9 cellular contexts compared by ENCODE assay signal in the genomic region with DNA sequence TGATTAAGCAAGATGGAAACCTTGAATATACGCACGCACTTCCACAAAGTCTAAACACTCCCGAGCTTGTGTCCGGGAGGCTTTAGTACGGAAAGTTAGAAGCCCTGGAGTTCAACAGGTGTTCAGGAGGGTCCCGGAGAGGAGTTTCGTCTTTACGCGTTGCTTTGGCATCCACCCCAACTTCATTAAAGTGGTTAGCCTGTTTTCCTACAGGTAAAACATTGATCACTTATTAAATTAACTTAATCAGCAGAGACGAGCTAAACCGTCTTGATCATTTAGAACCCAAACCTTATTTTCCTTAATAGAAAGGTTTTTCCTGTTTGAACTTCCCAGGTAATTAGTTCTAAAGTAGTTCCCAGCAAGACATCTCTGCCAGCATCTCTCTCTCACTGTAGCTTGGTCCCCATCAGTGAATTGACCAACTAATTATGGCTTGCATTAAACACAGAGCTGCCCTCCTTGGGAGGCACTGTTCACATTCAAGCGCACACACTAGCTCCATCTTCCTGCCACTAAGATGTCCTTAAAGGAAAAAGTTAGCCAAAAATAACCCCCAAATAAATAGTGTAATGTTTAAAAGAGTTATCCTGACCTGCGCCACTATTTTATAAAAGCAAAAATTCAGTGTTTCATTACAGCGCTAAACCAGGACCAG. TPM values are rescaled to one million over a fixed set of nuclear protein-coding genes. Genes with fewer than 3 reads are reported as not detected.
DNase-seq lines count a peak whose midpoint lies in the region; ATAC-seq and TF ChIP-seq lines count a peak whose summit lies in the region.
"Had no signal": no experiment of that assay in that cellular context is flagged by ENCODE, and none has a peak within 500 bp of the region (broad histone marks: within the 10 kb centered on the region; RNA-seq: fewer than 3 reads in every experiment).

No MANE protein-coding gene starts in this region.

- peak overlapping the region in 1 of 2 donors; percentile 54 for H3K27ac ChIP-seq in tibial artery
- H3K27ac ChIP-seq: BLaER1 treated with 17β-estradiol and CSF1 and Interleukin-3, amounts not matched to agents 10 nM and 100 nM had no signal

- no peak for DNase-seq in activated T-cell treated with anti-CD3 and anti-CD28 coated beads, Interleukin-2, amount 50 U/mL, for 4 hours
- DNase-seq in activated T-cell treated with anti-CD3 and anti-CD28 coated beads for 4 hours (no peak), MCF 10A (ENCODE audit: unreplicated experiment) (peak; percentile 6), kidney tubule cell (ENCODE audit: low spot score) (peak; percentile 47), tibial artery (no peak), SW480 (ENCODE audit: low spot score) (no peak)

- no peaks in the 10 kb centered on the region for H3K9me3 ChIP-seq in tibial artery

- H3K36me3 ChIP-seq in tibial artery, result no peaks in the 10 kb centered on the region
- H3K36me3 ChIP-seq: BLaER1 treated with 17β-estradiol and CSF1 and Interleukin-3, amounts not matched to agents 10 nM and 100 nM had no signal

- intact Hi-C loops in MCF 10A (cut with micrococcal nuclease), result loop anchor here (1.0 to 5.0 kb wide), 2 partner anchors 81 to 211 kb away; no protein-coding TSS in a partner anchor
- intact Hi-C loops in tibial artery (cut with DNase I; ENCODE audit: low total_unique reads), result no loop called here

- H3K9me3 Mint-ChIP-seq in activated T-cell treated with anti-CD3 and anti-CD28 coated beads, Interleukin-2, amount 50 U/mL, for 4 hours, result no peaks in the 10 kb centered on the region
- no peaks in the 10 kb centered on the region for H3K9me3 Mint-ChIP-seq in MCF 10A (ENCODE audit: unreplicated experiment)

- peak overlapping the region; percentile 64 to 91 for H3K4me3 ChIP-seq in tibial artery
- H3K4me3 ChIP-seq: BLaER1 treated with 17β-estradiol and CSF1 and Interleukin-3, amounts not matched to agents 10 nM and 100 nM had no signal

- ATAC-seq in activated T-cell treated with anti-CD3 and anti-CD28 coated beads, Interleukin-2, amount 50 U/mL, for 4 hours, result no peak
- no peak for ATAC-seq in HG03139 (IDR thresholded peaks at IDR 0.05; ENCODE audit: unreplicated experiment)
- no peak for ATAC-seq in HG03039 (IDR thresholded peaks at IDR 0.05; ENCODE audit: unreplicated experiment)

- CTCF ChIA-PET in MCF 10A (lab: Yijun Ruan, JAX), result interaction anchor here (0.5 to 1.2 kb wide), 12 partner anchors 12 to 339 kb away, joined by 3 to 11 read pairs (median 3); no protein-coding TSS in a partner anchor

- POLR2A ChIA-PET in MCF 10A (lab: Yijun Ruan, JAX), result interaction anchor here (0.6 to 3.6 kb wide), 15 partner anchors 12 to 432 kb away, joined by 3 to 16 read pairs (median 5); partner anchors contain the start of genes CNOT11 and RPL31

- no peak for TF ChIP-seq CTCF in MCF 10A (IDR thresholded peaks at IDR 0.05; ENCODE audit: unreplicated experiment)
- no peak for TF ChIP-seq CTCF in tibial artery (IDR thresholded peaks at IDR 0.05)

- TSS peak; percentile 36 for BruUV-seq in MCF 10A (replicated peaks; lab: Mats Ljungman, UMichigan)

- H3K4me3 Mint-ChIP-seq in activated T-cell treated with anti-CD3 and anti-CD28 coated beads, Interleukin-2, amount 50 U/mL, for 4 hours, result peak overlapping the region; percentile 69
- peak overlapping the region; percentile 73 for H3K4me3 Mint-ChIP-seq in MCF 10A (ENCODE audit: unreplicated experiment)

- peaks cover 0 to 38% (median 15%) of the 10 kb centered on the region in 4 donors for H3K4me1 ChIP-seq in tibial artery
- H3K4me1 ChIP-seq: BLaER1 treated with 17β-estradiol and CSF1 and Interleukin-3, amounts not matched to agents 10 nM and 100 nM had no signal

- H3K27ac Mint-ChIP-seq in MCF 10A (ENCODE audit: low read depth, unreplicated experiment), result no peak overlapping the region

- H3K36me3 Mint-ChIP-seq in activated T-cell treated with anti-CD3 and anti-CD28 coated beads, Interleukin-2, amount 50 U/mL, for 4 hours (ENCODE audit: insufficient read depth), result no peaks in the 10 kb centered on the region
- peaks cover 6% of the 10 kb centered on the region for H3K36me3 Mint-ChIP-seq in MCF 10A (ENCODE audit: insufficient read depth, unreplicated experiment)

- no peaks in the 10 kb centered on the region for H3K27me3 ChIP-seq in tibial artery

- H3K4me1 Mint-ChIP-seq in activated T-cell treated with anti-CD3 and anti-CD28 coated beads, Interleukin-2, amount 50 U/mL, for 4 hours (ENCODE audit: low read depth), result peaks cover 13% of the 10 kb centered on the region
- H3K4me1 Mint-ChIP-seq in MCF 10A (ENCODE audit: insufficient read depth, unreplicated experiment), result peaks cover 36% of the 10 kb centered on the region

- H3K27me3 Mint-ChIP-seq in activated T-cell treated with anti-CD3 and anti-CD28 coated beads, Interleukin-2, amount 50 U/mL, for 4 hours (ENCODE audit: low read depth), result peaks cover 35% of the 10 kb centered on the region
- H3K27me3 Mint-ChIP-seq in MCF 10A (ENCODE audit: insufficient read depth, unreplicated experiment), result no peaks in the 10 kb centered on the region

RNA-seq across cellular contexts. Expression of gene NPAS2, which starts 1.4 kb away (rescaled TPM):
- total RNA-seq in activated T-cell treated with anti-CD3 and anti-CD28 coated beads, Interleukin-2, amount 50 U/mL, for 4 hours, result 10 to 100 TPM in 2 of 3 donors, 1 to 10 TPM in 1; 4.8 to 14.6 (median 10.4) TPM
- total RNA-seq in MCF 10A (2022), result 12.3 and 16.4 TPM in 2 replicates

Comparison
In these comparisons a context has a peak if more than half of its experiments do, and no peak if none do; other contexts are left out.
1. DNase-seq: peak in MCF 10A (single experiment) and kidney tubule cell (single experiment); none in activated T-cell treated with anti-CD3 and anti-CD28 coated beads, Interleukin-2, amount 50 U/mL, for 4 hours (single experiment), activated T-cell treated with anti-CD3 and anti-CD28 coated beads for 4 hours (single experiment), tibial artery (0 of 2) and SW480 (single experiment).